Comparison of ENCODE assay signal across 13 cellular contexts in genomic region chr15:64452988-64453688, GRCh38. TPM values are rescaled to one million over a fixed set of nuclear protein-coding genes. Genes with fewer than 3 reads are reported as not detected.
A peak's percentile ranks its signal among the peaks of the same experiment; 100 is the strongest.
DNase-seq lines count a peak whose midpoint lies in the region; ATAC-seq and TF ChIP-seq lines count a peak whose summit lies in the region.
"Had no signal": no experiment of that assay in that cellular context is flagged by ENCODE, and none has a peak within 500 bp of the region (broad histone marks: within the 10 kb centered on the region; RNA-seq: fewer than 3 reads in every experiment).

No MANE protein-coding gene starts in this region.

- H2AK5ac ChIP-seq in mesendoderm (ENCODE audit: low read length) = no peak overlapping the region

- H3K4me1 Mint-ChIP-seq in mesothelial cell of epicardium = peaks cover 58% of the 10 kb centered on the region
- peaks cover 23% of the 10 kb centered on the region for H3K4me1 Mint-ChIP-seq in GM23338

- H3K4me3 Mint-ChIP-seq in mesothelial cell of epicardium = no peak overlapping the region
- no peak overlapping the region for H3K4me3 Mint-ChIP-seq in GM23338

- H4K8ac ChIP-seq in mesendoderm (ENCODE audit: low read depth, low read length) = no peak overlapping the region

- no peaks in the 10 kb centered on the region for H3K9me2 ChIP-seq in GM23338 (ENCODE audit: insufficient read depth)

- no peak for ATAC-seq in GM23338

- H3K27ac ChIP-seq in GM23338 (ENCODE audit: low read depth) (no peak overlapping the region), mesendoderm (ENCODE audit: low read depth, low read length) (no peak overlapping the region)
- H3K27ac ChIP-seq: BLaER1, vagina had no signal

- H3K36me3 ChIP-seq in GM23338 (ENCODE audit: insufficient read depth) = no peaks in the 10 kb centered on the region
- H3K36me3 ChIP-seq in mesendoderm (ENCODE audit: control insufficient read depth, insufficient read depth, low read length) = no peaks in the 10 kb centered on the region

- H4K20me1 ChIP-seq in GM23338 (replicated peaks; ENCODE audit: insufficient read depth) = no peaks in the 10 kb centered on the region; the same call in 1 of the 2 replicates
- H4K20me1 ChIP-seq: BLaER1 had no signal

- no peaks in the 10 kb centered on the region for H3K79me1 ChIP-seq in mesendoderm (ENCODE audit: low read length)

- DNase-seq in AG10803 (ENCODE audit: low read depth) = peak; percentile 43
- peak; percentile 31 for DNase-seq in NCI-H2029 treated with DMSO at 0.1 percent for 48 hours (lab: John Stamatoyannopoulos, UW)
- DNase-seq in dermis blood vessel endothelial cell = peak; percentile 35
- no peak for DNase-seq in mesothelial cell of epicardium (ENCODE audit: low spot score in 2 of 2, unreplicated experiment in 2 of 2)
- no peak for DNase-seq in GM23338 (ENCODE audit: low spot score)
- DNase-seq in mesendoderm = no peak
- DNase-seq in Kasumi-1 (lab: John Stamatoyannopoulos, UW) = no peak
- no peak for DNase-seq in A172 (ENCODE audit: low spot score)
- DNase-seq: activated T-cell treated with anti-CD3 and anti-CD28 coated beads for 4 hours, NCI-H510A, SW 1271 had no signal

- no peak overlapping the region for H3K9ac ChIP-seq in mesendoderm (ENCODE audit: low read length)
- H3K9ac ChIP-seq: BLaER1 had no signal

- no peaks in the 10 kb centered on the region for H3K79me2 ChIP-seq in GM23338 (replicated peaks; ENCODE audit: insufficient read depth)
- H3K79me2 ChIP-seq in mesendoderm (ENCODE audit: control insufficient read depth, insufficient read depth, low read length) = no peaks in the 10 kb centered on the region

- no peak overlapping the region for H2AFZ ChIP-seq in GM23338

- no peaks in the 10 kb centered on the region for H3K27me3 ChIP-seq in GM23338 (ENCODE audit: insufficient read depth)
- no peaks in the 10 kb centered on the region for H3K27me3 ChIP-seq in mesendoderm (ENCODE audit: insufficient read depth, low read length, poor library complexity)
- H3K27me3 ChIP-seq: BLaER1, vagina had no signal

- H3K23ac ChIP-seq in mesendoderm (ENCODE audit: low read length) = no peak overlapping the region

- H3K4me1 ChIP-seq in GM23338 (ENCODE audit: insufficient read depth) (peaks cover 18% of the 10 kb centered on the region; the same call in 1 of the 2 replicates), mesendoderm (ENCODE audit: control insufficient read depth, low read depth, low read length) (peaks cover 4% of the 10 kb centered on the region)

- no peak overlapping the region for H3K4me2 ChIP-seq in GM23338
- H3K4me2 ChIP-seq in mesendoderm (ENCODE audit: low read length) = no peak overlapping the region
- H3K4me2 ChIP-seq: BLaER1 had no signal

- TF ChIP-seq CTCF in AG10803 (conservative IDR thresholded peaks at IDR 0.05; ENCODE audit: low read length) (no peak), mesothelial cell of epicardium (IDR thresholded peaks at IDR 0.05; ENCODE audit: unreplicated experiment) (no peak), GM23338 (conservative IDR thresholded peaks at IDR 0.05; ENCODE audit: low read depth in 2 of 2) (no peak)

- H3K18ac ChIP-seq in mesendoderm (ENCODE audit: low read length) = no peak overlapping the region

- peak overlapping the region; percentile 5 for H3K27ac Mint-ChIP-seq in mesothelial cell of epicardium
- H3K27ac Mint-ChIP-seq in GM23338 = no peak overlapping the region

- no peak overlapping the region for H3K4ac ChIP-seq in mesendoderm (ENCODE audit: low read depth, low read length)

- H3K56ac ChIP-seq in mesendoderm (ENCODE audit: low read length) = no peak overlapping the region

- H3K4me3 ChIP-seq in AG10803 (ENCODE audit: low read length) = no peak overlapping the region
- H3K4me3 ChIP-seq in GM23338 = no peak overlapping the region
- H3K4me3 ChIP-seq in mesendoderm (ENCODE audit: low read length) = no peak overlapping the region
- H3K4me3 ChIP-seq: BLaER1, vagina had no signal

- no peak overlapping the region for H2BK5ac ChIP-seq in mesendoderm (ENCODE audit: low read length)

- H3K27me3 Mint-ChIP-seq in mesothelial cell of epicardium (ENCODE audit: low read depth) (no peaks in the 10 kb centered on the region), GM23338 (ENCODE audit: insufficient read depth, low read depth, poor library complexity) (no peaks in the 10 kb centered on the region)

- no peak overlapping the region for H4K5ac ChIP-seq in mesendoderm (ENCODE audit: low read length)

- H3K9me3 Mint-ChIP-seq in mesothelial cell of epicardium = no peaks in the 10 kb centered on the region
- no peaks in the 10 kb centered on the region for H3K9me3 Mint-ChIP-seq in GM23338

- H2BK120ac ChIP-seq in mesendoderm (ENCODE audit: low read depth, low read length) = no peak overlapping the region

- H3K36me3 Mint-ChIP-seq in mesothelial cell of epicardium (peaks cover 4% of the 10 kb centered on the region), GM23338 (ENCODE audit: low read depth) (no peaks in the 10 kb centered on the region; the same call in 2 of the 3 replicates)

- no peaks in the 10 kb centered on the region for H3F3A ChIP-seq in GM23338 (replicated peaks; ENCODE audit: low read depth)

- no CpG with 5 or more reads among the region's 6 CpGs for WGBS in mesendoderm (ENCODE audit: extremely low coverage, insufficient coverage, low lambda C conversion rate)

- no peak overlapping the region for H2BK15ac ChIP-seq in mesendoderm (replicated peaks; ENCODE audit: low read depth)

TF ChIP-seq in GM23338, 12 proteins besides CTCF, POLR2A, EP300 and RAD21 (continues in another document):
- TF ChIP-seq NANOG (IDR thresholded peaks at IDR 0.05; ENCODE audit: borderline replicate concordance) (no peak), REST (IDR thresholded peaks at IDR 0.05; ENCODE audit: unreplicated experiment) (no peak), JUNB (IDR thresholded peaks at IDR 0.05; ENCODE audit: unreplicated experiment) (no peak)

RNA-seq across cellular contexts. Expression of gene ZNF609, which starts 7.2 kb away (rescaled TPM):
- total RNA-seq in dermis blood vessel endothelial cell (28.8 and 35.7 TPM in 2 replicates), mesothelial cell of epicardium (75.4 to 77.1 TPM (median 76.0 TPM) in 3 replicates)
- 34.2 and 40.2 TPM in 2 replicates for total RNA-seq in GM23338 (2014; rRNA removed; shearing (Covaris generic))
- polyA plus RNA-seq in GM23338 (2016; fragmentation: Nextera tagmentation; extraction: Ambion mirVana) = 26.4 and 29.6 TPM in 2 replicates
- 22.4 TPM for polyA plus RNA-seq in mesendoderm (2013, experiment 1 of 2)
- 23.3 TPM for polyA plus RNA-seq in mesendoderm (2013, experiment 2 of 2)
- total RNA-seq in A172 (2014; rRNA removed; shearing (Covaris generic)) = 10.8 and 11.1 TPM in 2 replicates

Comparison
In these comparisons a context has a peak if more than half of its experiments do, and no peak if none do; other contexts are left out.
1. DNase-seq: peak in AG10803 (single experiment), NCI-H2029 treated with DMSO at 0.1 percent for 48 hours (single experiment) and dermis blood vessel endothelial cell (single experiment); none in mesothelial cell of epicardium (0 of 2), GM23338 (single experiment), mesendoderm (single experiment), Kasumi-1 (0 of 2) and A172 (single experiment).